ENCODE assay signal across 15 cellular contexts in genomic region chr5:154271466-154271865, GRCh38.
"Had no signal": no experiment of that assay in that cellular context is flagged by ENCODE, and none has a peak within 500 bp of the region (broad histone marks: within the 10 kb centered on the region; RNA-seq: fewer than 3 reads in every experiment).

No MANE protein-coding gene starts in this region.

- H3K36me3 ChIP-seq: esophagus muscularis mucosa, pancreas, sigmoid colon had no signal

- H3K4me3 Mint-ChIP-seq: activated T-cell treated with anti-CD3 and anti-CD28 coated beads, Interleukin-2, amount 50 U/mL, for 24 hours; memory B cell; neural crest cell had no signal

- H3K4me3 ChIP-seq: coronary artery, esophagus muscularis mucosa, pancreas, sigmoid colon, spleen had no signal

- H3K9me3 ChIP-seq: esophagus muscularis mucosa, pancreas, sigmoid colon, spleen had no signal

- H3K36me3 Mint-ChIP-seq: activated naive CD4-positive, alpha-beta T cell treated with anti-CD3 and anti-CD28 coated beads, Interleukin-2, amount 50 U/mL, for 72 hours had no signal

- H3K27me3 ChIP-seq: esophagus muscularis mucosa, pancreas, sigmoid colon, spleen had no signal

- H3K9me3 Mint-ChIP-seq: activated naive CD4-positive, alpha-beta T cell treated with anti-CD3 and anti-CD28 coated beads, Interleukin-2, amount 50 U/mL, for 72 hours; activated T-cell treated with anti-CD3 and anti-CD28 coated beads, Interleukin-2, amount 50 U/mL, for 24 hours; memory B cell; neural crest cell had no signal

- ATAC-seq: activated naive CD4-positive, alpha-beta T cell treated with anti-CD3 and anti-CD28 coated beads, Interleukin-2, amount 50 U/mL, for 72 hours; left ventricle myocardium superior had no signal

- H3K27me3 Mint-ChIP-seq: activated T-cell treated with anti-CD3 and anti-CD28 coated beads, Interleukin-2, amount 50 U/mL, for 24 hours; memory B cell had no signal

- DNase-seq: activated CD4-positive, alpha-beta T cell treated with anti-CD3 and anti-CD28 coated beads, Interleukin-2, amount 50 U/mL, for 48 hours; activated effector memory CD4-positive, alpha-beta T cell treated with anti-CD3 and anti-CD28 coated beads, Interleukin-2, amount 50 U/mL, for 16 hours; activated T-cell treated with anti-CD3 and anti-CD28 coated beads, Interleukin-2, amount 50 U/mL, for 24 hours; caudate nucleus; left ventricle myocardium superior; sigmoid colon; spleen; SW 1271; T-helper 9 cell had no signal

- H3K27ac Mint-ChIP-seq: activated naive CD4-positive, alpha-beta T cell treated with anti-CD3 and anti-CD28 coated beads, Interleukin-2, amount 50 U/mL, for 72 hours; activated T-cell treated with anti-CD3 and anti-CD28 coated beads, Interleukin-2, amount 50 U/mL, for 24 hours had no signal
